19 cellular contexts compared by ENCODE assay signal in the genomic region with DNA sequence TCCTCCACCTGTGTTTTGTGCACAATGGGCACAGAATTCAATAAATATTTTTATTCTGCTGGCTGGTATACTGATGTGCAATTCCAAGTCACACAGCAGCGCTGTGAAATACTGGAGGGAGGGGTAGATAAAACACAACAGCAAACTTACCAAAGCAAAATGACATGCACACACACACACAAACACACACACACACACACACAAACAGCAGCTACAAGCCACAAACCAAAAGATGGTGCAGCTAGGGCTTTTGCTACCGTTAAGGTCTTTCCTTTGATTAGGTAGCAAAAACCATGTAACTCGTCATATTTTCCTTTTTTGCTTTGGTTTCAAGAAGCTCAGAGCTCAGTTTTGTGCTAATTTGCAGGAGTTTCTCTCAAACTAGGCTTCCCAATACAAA. TPM values are rescaled to one million over a fixed set of nuclear protein-coding genes. Genes with fewer than 3 reads are reported as not detected.
DNase-seq lines count a peak whose midpoint lies in the region; ATAC-seq and TF ChIP-seq lines count a peak whose summit lies in the region.
"Had no signal": no experiment of that assay in that cellular context is flagged by ENCODE, and none has a peak within 500 bp of the region (broad histone marks: within the 10 kb centered on the region; RNA-seq: fewer than 3 reads in every experiment).

No MANE protein-coding gene starts in this region.

- H3K9me3 Mint-ChIP-seq in Caco-2 (ENCODE audit: unreplicated experiment): no peaks in the 10 kb centered on the region
- no peaks in the 10 kb centered on the region for H3K9me3 Mint-ChIP-seq in central memory CD8-positive, alpha-beta T cell
- no peaks in the 10 kb centered on the region for H3K9me3 Mint-ChIP-seq in stimulated activated effector memory CD8-positive, alpha-beta T cell treated with anti-CD3 and anti-CD28 coated beads, Interleukin-12 subunit alpha, Interleukin-12 subunit beta, amount 100 ng/mL, for 72 hours
- H3K9me3 Mint-ChIP-seq: GM23338 had no signal

- no peaks in the 10 kb centered on the region for H3K27me3 Mint-ChIP-seq in Caco-2 (ENCODE audit: insufficient read depth, unreplicated experiment)
- no peaks in the 10 kb centered on the region for H3K27me3 Mint-ChIP-seq in central memory CD8-positive, alpha-beta T cell

- POLR2A ChIA-PET in Caco-2 (lab: Charles Lee): no interaction called here
- POLR2A ChIA-PET in HEK293 (lab: Yijun Ruan, JAX): no interaction called here

- no peak for TF ChIP-seq CTCF in Caco-2 (IDR thresholded peaks at IDR 0.05; ENCODE audit: insufficient read depth in 1 of 2, low read depth in 1 of 2, low read length in 1 of 2, severe bottlenecking in 1 of 2, unreplicated experiment in 1 of 2)
- no peak for TF ChIP-seq CTCF in HEK293 (tag by site-specific recombination; IDR thresholded peaks at IDR 0.05)

- no TSS peak for BruUV-seq in Caco-2 (replicated peaks; lab: Mats Ljungman, UMichigan)

- no peaks in the 10 kb centered on the region for H3K27me3 ChIP-seq in Caco-2 (replicated peaks; ENCODE audit: control insufficient read depth, insufficient read depth, low read length)
- H3K27me3 ChIP-seq: BE2C, SJSA1 had no signal

- peak overlapping the region; percentile 93 for H3K4me3 Mint-ChIP-seq in Caco-2 (ENCODE audit: unreplicated experiment)
- peak overlapping the region; percentile 90 for H3K4me3 Mint-ChIP-seq in central memory CD8-positive, alpha-beta T cell
- H3K4me3 Mint-ChIP-seq in stimulated activated effector memory CD8-positive, alpha-beta T cell treated with anti-CD3 and anti-CD28 coated beads, Interleukin-12 subunit alpha, Interleukin-12 subunit beta, amount 100 ng/mL, for 72 hours: peak overlapping the region; percentile 92

- peaks cover 25% of the 10 kb centered on the region for H3K4me1 Mint-ChIP-seq in Caco-2 (ENCODE audit: low read depth, unreplicated experiment)
- H3K4me1 Mint-ChIP-seq in central memory CD8-positive, alpha-beta T cell: peaks cover 27% of the 10 kb centered on the region
- H3K4me1 Mint-ChIP-seq in stimulated activated effector memory CD8-positive, alpha-beta T cell treated with anti-CD3 and anti-CD28 coated beads, Interleukin-12 subunit alpha, Interleukin-12 subunit beta, amount 100 ng/mL, for 72 hours: peaks cover 33% of the 10 kb centered on the region

- H3K36me3 ChIP-seq in Caco-2 (ENCODE audit: control insufficient read depth, insufficient read depth, low read length) (no peaks in the 10 kb centered on the region), HEK293 (ENCODE audit: control insufficient read depth in 2 of 2, insufficient read depth in 1 of 2, low read length in 2 of 2) (peaks cover 0 to 23% of the 10 kb centered on the region in 2 experiments; a peak in 1 of 3 replicates)

- peak overlapping the region; percentile 39 for H3K27ac Mint-ChIP-seq in Caco-2 (ENCODE audit: unreplicated experiment)
- no peak overlapping the region for H3K27ac Mint-ChIP-seq in central memory CD8-positive, alpha-beta T cell (ENCODE audit: low read depth)
- H3K27ac Mint-ChIP-seq in stimulated activated effector memory CD8-positive, alpha-beta T cell treated with anti-CD3 and anti-CD28 coated beads, Interleukin-12 subunit alpha, Interleukin-12 subunit beta, amount 100 ng/mL, for 72 hours: no peak overlapping the region
- H3K27ac Mint-ChIP-seq: GM23338 had no signal

- H3K4me3 ChIP-seq in Caco-2 (ENCODE audit: low read depth, low read length) (no peak overlapping the region), HEK293 (ENCODE audit: low read depth, low read length) (no peak overlapping the region)
- H3K4me3 ChIP-seq: GM12878, GM23338, SJSA1 had no signal

- H3K4me1 ChIP-seq in Caco-2 (peaks cover 22% of the 10 kb centered on the region), HEK293 (ENCODE audit: control insufficient read depth, insufficient read depth, low read length) (peaks cover 6% of the 10 kb centered on the region)
- H3K4me1 ChIP-seq: BE2C had no signal

- no peak overlapping the region for H3K27ac ChIP-seq in HEK293 (ENCODE audit: extremely low read depth, low read depth, low read length)
- H3K27ac ChIP-seq: SJSA1 had no signal

- DNase-seq in Caco-2: no peak
- DNase-seq in central memory CD8-positive, alpha-beta T cell (ENCODE audit: low spot score in 2 of 2): no peak
- DNase-seq in stimulated activated effector memory CD8-positive, alpha-beta T cell treated with anti-CD3 and anti-CD28 coated beads, Interleukin-12 subunit alpha, Interleukin-12 subunit beta, amount 100 ng/mL, for 72 hours (ENCODE audit: low spot score in 2 of 2): no peak
- no peak for DNase-seq in mesenteric fat pad (ENCODE audit: low spot score)
- DNase-seq in SHP77 (lab: John Stamatoyannopoulos, UW): no peak
- DNase-seq: BE2C, COR-L47, DND-41, HCEC 1CT, Kasumi-1, NCI-H1417, NCI-H1694 treated with DMSO at 0.1 percent for 48 hours, NCI-H446, NCI-H526 had no signal

- intact Hi-C loops in Caco-2 (cut with micrococcal nuclease; ENCODE audit: unreplicated experiment): no loop called here

- no peak for ATAC-seq in central memory CD8-positive, alpha-beta T cell (replicated peaks; ENCODE audit: extremely low read depth, poor library complexity, severe bottlenecking)
- no peak for ATAC-seq in stimulated activated effector memory CD8-positive, alpha-beta T cell treated with anti-CD3 and anti-CD28 coated beads, Interleukin-12 subunit alpha, Interleukin-12 subunit beta, amount 100 ng/mL, for 72 hours
- no peak for ATAC-seq in HG03520 (IDR thresholded peaks at IDR 0.05; ENCODE audit: unreplicated experiment)
- ATAC-seq: GM12878, GM23338 had no signal

- H3K9me3 ChIP-seq in Caco-2 (no peaks in the 10 kb centered on the region), HEK293 (ENCODE audit: control insufficient read depth, insufficient read depth, low read depth, low read length) (no peaks in the 10 kb centered on the region)
- H3K9me3 ChIP-seq: BE2C, SJSA1 had no signal

- H3K36me3 Mint-ChIP-seq in Caco-2 (ENCODE audit: insufficient read depth, unreplicated experiment): peaks cover 40% of the 10 kb centered on the region
- H3K36me3 Mint-ChIP-seq in central memory CD8-positive, alpha-beta T cell (ENCODE audit: insufficient read depth): peaks cover 18% of the 10 kb centered on the region
- H3K36me3 Mint-ChIP-seq in stimulated activated effector memory CD8-positive, alpha-beta T cell treated with anti-CD3 and anti-CD28 coated beads, Interleukin-12 subunit alpha, Interleukin-12 subunit beta, amount 100 ng/mL, for 72 hours: peaks cover 37% of the 10 kb centered on the region

- CTCF ChIA-PET in Caco-2 (lab: Charles Lee): no interaction called here
- CTCF ChIA-PET in HEK293 (lab: Yijun Ruan, JAX): no interaction called here

TF ChIP-seq in HEK293, 187 proteins besides CTCF, POLR2A, EP300 and RAD21:
- TF ChIP-seq ZFHX2 (tag by site-specific recombination; conservative IDR thresholded peaks at IDR 0.05) (no peak), ZNF341 (tag by site-specific recombination; IDR thresholded peaks at IDR 0.05; ENCODE audit: low read depth) (0 out of 2 replicates have a peak, but pooled peaks have one; percentile 31), SALL2 (tag by site-specific recombination; IDR thresholded peaks at IDR 0.05; ENCODE audit: borderline replicate concordance) (no peak), ZNF596 (tag by site-specific recombination; IDR thresholded peaks at IDR 0.05) (no peak)
- TF ChIP-seq, protein P1, sequence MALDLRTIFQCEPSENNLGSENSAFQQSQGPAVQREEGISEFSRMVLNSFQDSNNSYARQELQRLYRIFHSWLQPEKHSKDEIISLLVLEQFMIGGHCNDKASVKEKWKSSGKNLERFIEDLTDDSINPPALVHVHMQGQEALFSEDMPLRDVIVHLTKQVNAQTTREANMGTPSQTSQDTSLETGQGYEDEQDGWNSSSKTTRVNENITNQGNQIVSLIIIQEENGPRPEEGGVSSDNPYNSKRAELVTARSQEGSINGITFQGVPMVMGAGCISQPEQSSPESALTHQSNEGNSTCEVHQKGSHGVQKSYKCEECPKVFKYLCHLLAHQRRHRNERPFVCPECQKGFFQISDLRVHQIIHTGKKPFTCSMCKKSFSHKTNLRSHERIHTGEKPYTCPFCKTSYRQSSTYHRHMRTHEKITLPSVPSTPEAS (tag by site-specific recombination; IDR thresholded peaks at IDR 0.05): peak; percentile 77

RNA-seq across cellular contexts. Expression of gene TBCA, which starts 1.8 kb away (rescaled TPM):
- total RNA-seq in Caco-2 (2022) (320 and 330 TPM in 2 replicates), mesenteric fat pad (137 TPM)
